8 cellular contexts compared by ENCODE assay signal in genomic region chr14:23551266-23552028, GRCh38. TPM values are rescaled to one million over a fixed set of nuclear protein-coding genes. Genes with fewer than 3 reads are reported as not detected.
A peak's percentile ranks its signal among the peaks of the same experiment; 100 is the strongest.
DNase-seq lines count a peak whose midpoint lies in the region; ATAC-seq and TF ChIP-seq lines count a peak whose summit lies in the region.

Gene ZFHX2, minus strand, starts transcription at chr14:23551765. Its CDS starts 16,440 bp downstream, at chr14:23535325.

- DNase-seq in AG08396 (ENCODE audit: low spot score): peak; percentile 81
- peak; percentile 81 for DNase-seq in NCI-H526 treated with DMSO at 0.1 percent for 48 hours (lab: John Stamatoyannopoulos, UW)
- peak; percentile 64 to 72 for DNase-seq in activated CD4-positive, alpha-beta T cell treated with anti-CD3 and anti-CD28 coated beads, Interleukin-2, amount 50 U/mL, for 24 hours (ENCODE audit: low read depth in 1 of 2, low spot score in 1 of 2)
- peak; percentile 96 for DNase-seq in ecto neural progenitor cell (ENCODE audit: low spot score)
- peak; percentile 52 to 64 for DNase-seq in lung microvascular endothelial cell (ENCODE audit: low read depth in 2 of 2)
- DNase-seq in stimulated activated CD4-positive, alpha-beta T cell treated with anti-CD3 and anti-CD28 coated beads, TNF-alpha, amount 100 ng/mL, for 24 hours (ENCODE audit: low read depth in 3 of 3): peak; percentile 70 to 85 (median 74)

- peak; percentile 41 for TF ChIP-seq POLR2A in GM19193 (IDR thresholded peaks at IDR 0.05; ENCODE audit: extremely low read depth, insufficient read depth, insufficient read length)

- ATAC-seq in HG03521 (IDR thresholded peaks at IDR 0.05; ENCODE audit: unreplicated experiment): peak; percentile 45

RNA-seq across cellular contexts. Expression of gene ZFHX2, which starts in this region (rescaled TPM):
- total RNA-seq in lung microvascular endothelial cell: under 0.01 and 0.22 TPM in 2 replicates

Comparison
In these comparisons a context has a peak if more than half of its experiments do, and no peak if none do; other contexts are left out.
1. Peak in every context shown above with its lines: DNase-seq and ATAC-seq.
2. Peak in DNase-seq in lung microvascular endothelial cell; RNA of the gene not detected or under 1 TPM.